In the genomic region with DNA sequence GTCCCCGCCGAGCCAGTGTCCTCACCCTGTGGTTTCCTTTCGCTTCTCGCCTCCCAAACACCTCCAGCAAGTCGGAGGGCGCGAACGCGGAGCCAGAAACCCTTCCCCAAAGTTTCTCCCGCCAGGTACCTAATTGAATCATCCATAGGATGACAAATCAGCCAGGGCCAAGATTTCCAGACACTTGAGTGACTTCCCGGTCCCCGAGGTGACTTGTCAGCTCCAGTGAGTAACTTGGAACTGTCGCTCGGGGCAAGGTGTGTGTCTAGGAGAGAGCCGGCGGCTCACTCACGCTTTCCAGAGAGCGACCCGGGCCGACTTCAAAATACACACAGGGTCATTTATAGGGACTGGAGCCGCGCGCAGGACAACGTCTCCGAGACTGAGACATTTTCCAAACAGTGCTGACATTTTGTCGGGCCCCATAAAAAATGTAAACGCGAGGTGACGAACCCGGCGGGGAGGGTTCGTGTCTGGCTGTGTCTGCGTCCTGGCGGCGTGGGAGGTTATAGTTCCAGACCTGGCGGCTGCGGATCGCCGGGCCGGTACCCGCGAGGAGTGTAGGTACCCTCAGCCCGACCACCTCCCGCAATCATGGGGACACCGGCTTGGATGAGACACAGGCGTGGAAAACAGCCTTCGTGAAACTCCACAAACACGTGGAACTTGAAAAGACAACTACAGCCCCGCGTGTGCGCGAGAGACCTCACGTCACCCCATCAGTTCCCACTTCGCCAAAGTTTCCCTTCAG, we compare ENCODE assay signal across 8 cellular contexts. TPM values are rescaled to one million over a fixed set of nuclear protein-coding genes. Genes with fewer than 3 reads are reported as not detected.
DNase-seq lines count a peak whose midpoint lies in the region; ATAC-seq, FAIRE-seq and TF ChIP-seq lines count a peak whose summit lies in the region.

No MANE protein-coding gene starts in this region.

- RAD21 ChIA-PET in GM12878 (lab: Charles Lee; ENCODE audit: unreplicated experiment) = no interaction called here

- intact Hi-C loops in GM12878 (cut with micrococcal nuclease; ENCODE audit: unreplicated experiment) = no loop called here

- TF ChIP-seq EP300 in GM12878 (IDR thresholded peaks at IDR 0.05; ENCODE audit: borderline replicate concordance in 1 of 2, control insufficient read depth in 1 of 2, low read depth in 2 of 2, low read length in 2 of 2) = no peak

- in situ Hi-C loops in GM12878 (cut with MboI) = no loop called here

- H3K36me3 ChIP-seq in RWPE2 (ENCODE audit: low read depth) (no peaks in the 10 kb centered on the region), GM12878 (ENCODE audit: control insufficient read depth in 2 of 2, insufficient read depth in 2 of 2, low read length in 1 of 2) (no peaks in the 10 kb centered on the region), iPS-20b (ENCODE audit: insufficient read depth, low read depth, low read length) (no peaks in the 10 kb centered on the region), smooth muscle cell (ENCODE audit: low read depth) (no peaks in the 10 kb centered on the region)

- H3K4me1 ChIP-seq in RWPE2 (ENCODE audit: insufficient read depth, poor library complexity, severe bottlenecking) (peaks cover 36% of the 10 kb centered on the region), GM12878 (ENCODE audit: control insufficient read depth, insufficient read depth, low read length) (peaks cover 8% of the 10 kb centered on the region), iPS-20b (ENCODE audit: insufficient read depth, low read length) (no peaks in the 10 kb centered on the region; the same call in 1 of the 2 replicates), smooth muscle cell (ENCODE audit: low read depth) (peaks cover 32% of the 10 kb centered on the region)

- peak overlapping the region; percentile 99 for H3K4me2 ChIP-seq in GM12878 (ENCODE audit: control insufficient read depth, insufficient read depth)
- peak overlapping the region; percentile 91 for H3K4me2 ChIP-seq in smooth muscle cell

- TF ChIP-seq CTCF in RWPE2 (IDR thresholded peaks at IDR 0.05; ENCODE audit: poor library complexity, severe bottlenecking) (no peak), GM12878 (IDR thresholded peaks at IDR 0.05 in 2 of 3, conservative IDR thresholded peaks at IDR 0.05 in 1 of 3; ENCODE audit: control insufficient read depth in 2 of 3, extremely low read depth in 1 of 3, insufficient read depth in 1 of 3, low read depth in 3 of 3, low read length in 3 of 3) (no peak), smooth muscle cell (IDR thresholded peaks at IDR 0.05; ENCODE audit: borderline replicate concordance, insufficient read depth, poor library complexity, severe bottlenecking) (no peak)

- H2AFZ ChIP-seq in GM12878 (ENCODE audit: control insufficient read depth, low read depth, low read length) (peak overlapping the region; percentile 77), smooth muscle cell (ENCODE audit: low read depth) (peak overlapping the region; percentile 84)

- BruUV-seq in GM12878 (replicated peaks; lab: Mats Ljungman, UMichigan) = no TSS peak

- H3K27me3 ChIP-seq in RWPE2 (ENCODE audit: insufficient read depth, poor library complexity, severe bottlenecking) (no peaks in the 10 kb centered on the region), GM12878 (replicated peaks in 1 of 2; ENCODE audit: control insufficient read depth in 2 of 2, insufficient read depth in 2 of 2, low read length in 1 of 2) (peaks cover 16 to 20% of the 10 kb centered on the region in 2 experiments), iPS-20b (ENCODE audit: insufficient read depth, low read length) (peaks cover 78% of the 10 kb centered on the region), smooth muscle cell (ENCODE audit: low read depth) (no peaks in the 10 kb centered on the region)

- ATAC-seq in RWPE2 (ENCODE audit: low read depth) (no peak), GM12878 (peak; percentile 47), GM18520 (IDR thresholded peaks at IDR 0.05; ENCODE audit: unreplicated experiment) (no peak)

- CTCF ChIA-PET in HEK293T (lab: Yijun Ruan, JAX) = no interaction called here
- CTCF ChIA-PET in GM12878 (lab: Yijun Ruan, JAX) = no interaction called here

- 2% methylated on average over 53 of the region's 54 CpGs for WGBS in GM12878 (ENCODE audit: insufficient coverage, insufficient replicate concordance, low lambda C conversion rate, missing lambda C conversion rate)
- WGBS in smooth muscle cell (ENCODE audit: low lambda C conversion rate) = 1% methylated on average over 54 of the region's 54 CpGs

- peak overlapping the region; percentile 69 for H3K4me3 ChIP-seq in RWPE2 (ENCODE audit: severe bottlenecking)
- H3K4me3 ChIP-seq in GM12878 = peak overlapping the region; percentile 71
- H3K4me3 ChIP-seq in iPS-20b (ENCODE audit: low read length) = peak overlapping the region; percentile 77
- peak overlapping the region; percentile 70 for H3K4me3 ChIP-seq in smooth muscle cell

- peak overlapping the region; percentile 53 for H3K9ac ChIP-seq in GM12878 (ENCODE audit: control insufficient read depth, insufficient read depth, low read length)
- H3K9ac ChIP-seq in iPS-20b (ENCODE audit: low read depth, low read length) = peak overlapping the region; percentile 48; the same call in 1 of the 2 replicates
- peak overlapping the region; percentile 92 for H3K9ac ChIP-seq in smooth muscle cell (ENCODE audit: low read depth)

- no peak for TF ChIP-seq RAD21 in GM12878 (IDR thresholded peaks at IDR 0.05; ENCODE audit: insufficient read depth, low read depth, low read length)

- no peak for TF ChIP-seq POLR2A in GM12878 (IDR thresholded peaks at IDR 0.05; ENCODE audit: low read depth, low read length)

- H3K27ac ChIP-seq in RWPE2 (ENCODE audit: poor library complexity, severe bottlenecking) = peak overlapping the region; percentile 64
- no peak overlapping the region for H3K27ac ChIP-seq in GM12878 (ENCODE audit: control insufficient read depth, insufficient read depth)
- H3K27ac ChIP-seq in iPS-20b (ENCODE audit: low read length) = no peak overlapping the region
- peak overlapping the region; percentile 95 for H3K27ac ChIP-seq in smooth muscle cell (ENCODE audit: low read depth)

- FAIRE-seq in GM12878 (lab: Jason Lieb, UNC) = no peak

- H3K9me3 ChIP-seq in RWPE2 (ENCODE audit: severe bottlenecking) (no peaks in the 10 kb centered on the region), GM12878 (replicated peaks; ENCODE audit: control insufficient read depth, insufficient read depth, low read length) (no peaks in the 10 kb centered on the region), iPS-20b (ENCODE audit: insufficient read depth, low read depth, low read length) (no peaks in the 10 kb centered on the region), smooth muscle cell (replicated peaks; ENCODE audit: low read depth) (no peaks in the 10 kb centered on the region)

- H4K20me1 ChIP-seq in GM12878 (ENCODE audit: control insufficient read depth, insufficient read depth) = no peaks in the 10 kb centered on the region
- H4K20me1 ChIP-seq in smooth muscle cell (ENCODE audit: low read depth) = no peaks in the 10 kb centered on the region

- SMC1A ChIA-PET in GM12878 (lab: Charles Lee; ENCODE audit: uncharacterized antibody, unreplicated experiment) = no interaction called here

- POLR2A ChIA-PET in HEK293T (lab: Yijun Ruan, JAX) = interaction anchor here (0.7 to 0.8 kb wide), 2 partner anchors 771 to 789 kb away, joined by 3 read pairs; no protein-coding TSS in a partner anchor
- POLR2A ChIA-PET in GM12878 (lab: Charles Lee) = no interaction called here

- H3K79me2 ChIP-seq in GM12878 (ENCODE audit: control insufficient read depth, insufficient read depth, low read length) (no peaks in the 10 kb centered on the region), smooth muscle cell (ENCODE audit: low read depth) (peaks cover 22% of the 10 kb centered on the region)

- DNase-seq in ELR (ENCODE audit: low read depth) (peak; percentile 64), HEK293T (ENCODE audit: extremely low spot score) (peak; percentile 20), RWPE2 (ENCODE audit: low spot score) (no peak), GM12878 (ENCODE audit: low read depth, low spot score) (no peak), smooth muscle cell (lab: John Stamatoyannopoulos, UW; ENCODE audit: unreplicated experiment) (peak; percentile 61), middle frontal gyrus (ENCODE audit: extremely low spot score, low spot score) (no peak)

- H3F3A ChIP-seq in smooth muscle cell (ENCODE audit: low read depth) = peaks cover 28% of the 10 kb centered on the region

TF ChIP-seq in HEK293T, 16 proteins besides CTCF, POLR2A, EP300 and RAD21:
- TF ChIP-seq TARDBP (IDR thresholded peaks at IDR 0.05) (peak; percentile 44; the same call in 1 of the 2 replicates), BHLHE40 (IDR thresholded peaks at IDR 0.05; ENCODE audit: borderline replicate concordance) (no peak), ARNT (IDR thresholded peaks at IDR 0.05) (no peak), L3MBTL2 (conservative IDR thresholded peaks at IDR 0.05) (peak; percentile 42; the same call in 1 of the 2 replicates)

TF ChIP-seq in GM12878, 131 proteins besides CTCF, POLR2A, EP300 and RAD21:
- TF ChIP-seq EED (IDR thresholded peaks at IDR 0.05; ENCODE audit: low read depth) (peak; percentile 19; the same call in 1 of the 2 replicates), ZNF274 (IDR thresholded peaks at IDR 0.05; ENCODE audit: insufficient read depth, insufficient read length) (no peak)

RNA-seq across cellular contexts. Expression of a gene that starts 1.4 kb away (rescaled TPM):
- 2.7 and 3.6 TPM in 2 replicates for total RNA-seq in GM12878 (2013; cell fraction: nucleolus; rRNA removed)
- 0.06 and 0.60 TPM in 2 replicates for total RNA-seq in GM12878 (2014; rRNA removed)
- total RNA-seq in GM12878 (2014; rRNA removed; fragmentation: Illumina TruSeq; extraction: Trizol) = 0.28 and 0.45 TPM in 2 replicates
- total RNA-seq in GM12878 (2021) = 0.56 and 0.64 TPM in 2 replicates
- polyA plus RNA-seq in GM12878 (2011; ENCODE audit: low read depth) = 0.21 TPM
- 0.04 and 0.08 TPM in 2 replicates for polyA plus RNA-seq in GM12878 (2011; rRNA removed)
- polyA plus RNA-seq in GM12878 (2011; cell fraction: cytosol; rRNA removed) = 0.07 and 0.19 TPM in 2 replicates
- 0.24 and 0.29 TPM in 2 replicates for polyA plus RNA-seq in GM12878 (2011; cell fraction: nucleus; rRNA removed)
- 0.28 and 0.35 TPM in 2 replicates for polyA plus RNA-seq in GM12878 (2012)
- polyA plus RNA-seq in GM12878 (2014; fragmentation: Illumina TruSeq; extraction: Trizol) = 0.18 and 0.25 TPM in 2 replicates
- polyA plus RNA-seq in GM12878 (2014; fragmentation: Nextera tagmentation; extraction: Ambion mirVana) = under 1 TPM in 1 of 2 experiments, not detected in 1; 0.09 TPM
- polyA plus RNA-seq in GM12878 (2014; rRNA removed) = 0.08 and 0.09 TPM in 2 replicates
- polyA plus RNA-seq in GM12878 (2016; fragmentation: Nextera tagmentation; extraction: Ambion mirVana) = under 1 TPM; 0.13 to 0.16 TPM
- 0.80 and 2.2 TPM in 2 replicates for polyA minus RNA-seq in GM12878 (2011; rRNA and poly(A)+ RNA removed)
- polyA minus RNA-seq in GM12878 (2011; cell fraction: cytosol; rRNA and poly(A)+ RNA removed) = not detected in 2 replicates
- 1.2 and 3.4 TPM in 2 replicates for polyA minus RNA-seq in GM12878 (2011; cell fraction: nucleus; rRNA and poly(A)+ RNA removed)
- 21.4 and 24.6 TPM in 2 replicates for total RNA-seq in smooth muscle cell
- 6.4 and 11.3 TPM in 2 replicates for polyA plus RNA-seq in smooth muscle cell

Comparison
In these comparisons a context has a peak if more than half of its experiments do, and no peak if none do; other contexts are left out.
1. DNase-seq: peak in ELR (single experiment), HEK293T (single experiment) and smooth muscle cell (single experiment); none in RWPE2 (single experiment), GM12878 (single experiment) and middle frontal gyrus (single experiment).
2. H3K27ac ChIP-seq: peak in RWPE2 (single experiment) and smooth muscle cell (single experiment); none in GM12878 (single experiment) and iPS-20b (single experiment).
3. Peak in every context shown above with its lines, with median percentiles within 50 percentile points of each other: H3K4me3 ChIP-seq and H3K9ac ChIP-seq.